Comparison of ENCODE assay signal across 32 cellular contexts in genomic region chr2:231935815-231936214, GRCh38. TPM values are rescaled to one million over a fixed set of nuclear protein-coding genes. Genes with fewer than 3 reads are reported as not detected.
"Had no signal": no experiment of that assay in that cellular context is flagged by ENCODE, and none has a peak within 500 bp of the region (broad histone marks: within the 10 kb centered on the region; RNA-seq: fewer than 3 reads in every experiment).

No MANE protein-coding gene starts in this region.

- H3K4me3 Mint-ChIP-seq: immature natural killer cell; naive thymus-derived CD8-positive, alpha-beta T cell; nephron; neural crest cell; stimulated activated memory B cell treated with anti-CD40 and anti-IgM and Interleukin-4, amounts not matched to agents 10 μg/mL and 1 μg/mL and 100 μg/mL, for 72 hours; stimulated activated naive CD8-positive, alpha-beta T cell treated with anti-CD3 and anti-CD28 coated beads, Interleukin-15, amount 100 ng/mL, for 72 hours had no signal

- H3K4me3 ChIP-seq: left lung, lower lobe of right lung, ovary, right atrium auricular region, right lobe of liver, smooth muscle cell, thyroid gland, transverse colon, upper lobe of left lung, vagina had no signal

- H3K27ac ChIP-seq: left lung, lower lobe of right lung, ovary, right atrium auricular region, right lobe of liver, thyroid gland, transverse colon, upper lobe of left lung, vagina had no signal

- H3K27me3 ChIP-seq: ovary, right atrium auricular region, right lobe of liver, thyroid gland, upper lobe of left lung, vagina had no signal

- H3K4me1 ChIP-seq: left lung, lower lobe of right lung, right atrium auricular region, right lobe of liver, thyroid gland, transverse colon, upper lobe of left lung, vagina had no signal

- H3K4me1 Mint-ChIP-seq: immature natural killer cell; naive thymus-derived CD8-positive, alpha-beta T cell; neural crest cell had no signal

- H3K27ac Mint-ChIP-seq: immature natural killer cell; naive thymus-derived CD8-positive, alpha-beta T cell; nephron; progenitor cell of endocrine pancreas; stimulated activated memory B cell treated with anti-CD40 and anti-IgM and Interleukin-4, amounts not matched to agents 10 μg/mL and 1 μg/mL and 100 μg/mL, for 72 hours had no signal

- H3K36me3 ChIP-seq: left lung, lower lobe of right lung, ovary, right atrium auricular region, right lobe of liver, thyroid gland, transverse colon, upper lobe of left lung, vagina had no signal

- H3K27me3 Mint-ChIP-seq: naive thymus-derived CD8-positive, alpha-beta T cell; stimulated activated naive CD8-positive, alpha-beta T cell treated with anti-CD3 and anti-CD28 coated beads, Interleukin-15, amount 100 ng/mL, for 72 hours had no signal

- H3K4me2 ChIP-seq: smooth muscle cell had no signal

- H3K9me3 Mint-ChIP-seq: immature natural killer cell; naive thymus-derived CD8-positive, alpha-beta T cell; nephron; neural crest cell; stimulated activated memory B cell treated with anti-CD40 and anti-IgM and Interleukin-4, amounts not matched to agents 10 μg/mL and 1 μg/mL and 100 μg/mL, for 72 hours; stimulated activated naive CD8-positive, alpha-beta T cell treated with anti-CD3 and anti-CD28 coated beads, Interleukin-15, amount 100 ng/mL, for 72 hours had no signal

- H3K36me3 Mint-ChIP-seq: immature natural killer cell; naive thymus-derived CD8-positive, alpha-beta T cell; stimulated activated memory B cell treated with anti-CD40 and anti-IgM and Interleukin-4, amounts not matched to agents 10 μg/mL and 1 μg/mL and 100 μg/mL, for 72 hours had no signal

- H3K9me3 ChIP-seq: left lung, lower lobe of right lung, ovary, right atrium auricular region, right lobe of liver, thyroid gland, transverse colon, upper lobe of left lung, vagina had no signal

- DNase-seq: hypothalamus; immature natural killer cell; kidney; left colon; left lung; lower lobe of right lung; mesenchymal stem cell; naive thymus-derived CD8-positive, alpha-beta T cell; nucleus accumbens; ovary; right lobe of liver; stimulated activated CD4-positive, alpha-beta T cell treated with anti-CD3 and anti-CD28 coated beads, Interleukin-1b, Interleukin-23, amount 100 ng/mL, for 48 hours; stimulated activated CD4-positive, alpha-beta T cell treated with anti-CD3 and anti-CD28 coated beads, Interleukin-2, amount 100 ng/mL, for 48 hours; stimulated activated CD4-positive, alpha-beta T cell treated with anti-CD3 and anti-CD28 coated beads, Interleukin-4, amount 100 ng/mL, for 4 hours; stimulated activated naive CD4-positive, alpha-beta T cell treated with Interleukin-2 at 50 U/mL for 16 hours; substantia nigra; thyroid gland; transverse colon; upper lobe of left lung had no signal

- FAIRE-seq: islet of Langerhans, kidney had no signal

- ATAC-seq: left colon; left lung; lower lobe of right lung; naive thymus-derived CD8-positive, alpha-beta T cell; right lobe of liver; stimulated activated memory B cell treated with anti-CD40 and anti-IgM and Interleukin-4, amounts not matched to agents 10 μg/mL and 1 μg/mL and 100 μg/mL, for 72 hours had no signal

RNA-seq across cellular contexts. Expression of gene NPPC, which starts 9.6 kb away (rescaled TPM):
- total RNA-seq: kidney; left colon; left lung; lower lobe of right lung; mammary epithelial cell; mucosa of gallbladder; naive thymus-derived CD8-positive, alpha-beta T cell; progenitor cell of endocrine pancreas; pulmonary artery endothelial cell; right lobe of liver; smooth muscle cell; thyroid gland; upper lobe of left lung had no signal
- polyA plus RNA-seq: liver, mammary epithelial cell had no signal
